ENCODE assay signal across 11 cellular contexts in the genomic region with DNA sequence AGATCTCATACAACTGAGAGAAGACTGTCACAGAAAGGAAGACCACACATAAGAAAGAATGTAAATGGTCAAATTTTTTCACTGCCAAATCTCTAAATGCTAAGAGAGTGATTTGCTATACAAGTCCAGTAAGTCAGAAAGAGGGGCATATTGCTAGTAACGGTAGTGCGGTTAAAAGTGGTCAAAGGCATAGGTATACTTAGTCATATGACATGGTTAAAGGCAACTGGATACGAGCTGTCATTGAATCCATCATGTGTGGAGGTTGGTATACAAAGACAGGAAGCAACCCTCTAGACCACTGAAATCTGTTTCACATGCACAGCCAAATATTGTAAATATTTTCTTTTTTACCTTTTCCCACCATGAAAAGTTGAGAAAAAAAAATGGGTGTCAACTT. TPM values are rescaled to one million over a fixed set of nuclear protein-coding genes. Genes with fewer than 3 reads are reported as not detected.
DNase-seq lines count a peak whose midpoint lies in the region; ATAC-seq, FAIRE-seq and TF ChIP-seq lines count a peak whose summit lies in the region.
"Had no signal": no experiment of that assay in that cellular context is flagged by ENCODE, and none has a peak within 500 bp of the region (broad histone marks: within the 10 kb centered on the region; RNA-seq: fewer than 3 reads in every experiment).

No MANE protein-coding gene starts in this region.

- no peak overlapping the region for H2BK5ac ChIP-seq in H1 (ENCODE audit: low read depth, low read length)

- peak overlapping the region; percentile 53 for H4K91ac ChIP-seq in H1 (replicated peaks; ENCODE audit: insufficient read length, low read length)

- H3K36me3 Mint-ChIP-seq in MCF 10A (ENCODE audit: insufficient read depth, unreplicated experiment), result no peaks in the 10 kb centered on the region
- no peaks in the 10 kb centered on the region for H3K36me3 Mint-ChIP-seq in CD4-positive, alpha-beta T cell (ENCODE audit: low read depth)
- H3K36me3 Mint-ChIP-seq: natural killer cell treated with Interleukin-12 subunit alpha and Interleukin-12 subunit beta and Interleukin-15 and Interleukin-18, amount 100 ng/mL, for 72 hours had no signal

- no peaks in the 10 kb centered on the region for H4K20me1 ChIP-seq in H1 (replicated peaks in 1 of 2; ENCODE audit: control insufficient read depth in 1 of 2, insufficient read depth in 2 of 2, low read length in 2 of 2)

- no peak overlapping the region for H3K27ac Mint-ChIP-seq in MCF 10A (ENCODE audit: low read depth, unreplicated experiment)
- no peak overlapping the region for H3K27ac Mint-ChIP-seq in CD4-positive, alpha-beta T cell
- H3K27ac Mint-ChIP-seq: natural killer cell treated with Interleukin-12 subunit alpha and Interleukin-12 subunit beta and Interleukin-15 and Interleukin-18, amount 100 ng/mL, for 72 hours had no signal

- intact Hi-C loops in MCF 10A (cut with micrococcal nuclease), result loop anchor here (5.0 to 10.0 kb wide), 3 partner anchors 473 to 671 kb away; no protein-coding TSS in a partner anchor
- intact Hi-C loops in breast epithelium (cut with DNase I; ENCODE audit: low total_unique reads), result no loop called here
- intact Hi-C loops in lower lobe of right lung (cut with DNase I), result no loop called here
- intact Hi-C loops in tibial artery (cut with DNase I; ENCODE audit: low total_unique reads), result loop anchor here (5.0 to 10.0 kb wide), 2 partner anchors 853 to 1496 kb away; no protein-coding TSS in a partner anchor
- intact Hi-C loops in CD4-positive, alpha-beta T cell (cut with DNase I, micrococcal nuclease), result loop anchor here in 1 of 2 experiments (5.0 kb wide), 2 partner anchors 1371 to 1466 kb away; no protein-coding TSS in a partner anchor

- H2BK12ac ChIP-seq in H1 (ENCODE audit: low read depth, low read length), result no peak overlapping the region

- TF ChIP-seq POLR2A in breast epithelium (IDR thresholded peaks at IDR 0.05) (no peak), H1 (IDR thresholded peaks at IDR 0.05; ENCODE audit: control extremely low read depth in 1 of 2, low read depth in 2 of 2, low read length in 2 of 2) (no peak)

- H3K56ac ChIP-seq in H1 (replicated peaks; ENCODE audit: insufficient read length, low read depth, low read length), result no peak overlapping the region

- no peak overlapping the region for H4K5ac ChIP-seq in H1 (ENCODE audit: insufficient read length, low read depth, low read length)

- FAIRE-seq in H1 (lab: Jason Lieb, UNC), result no peak

- ATAC-seq in lower lobe of right lung, result no peak
- ATAC-seq in CD4-positive, alpha-beta T cell (ENCODE audit: poor library complexity), result no peak
- ATAC-seq: natural killer cell treated with Interleukin-12 subunit alpha and Interleukin-12 subunit beta and Interleukin-15 and Interleukin-18, amount 100 ng/mL, for 72 hours had no signal

- no peak overlapping the region for H2BK15ac ChIP-seq in H1 (ENCODE audit: low read length)

- H2BK20ac ChIP-seq in H1 (ENCODE audit: low read length), result no peak overlapping the region

- H3K9me3 ChIP-seq in breast epithelium, result no peaks in the 10 kb centered on the region
- no peaks in the 10 kb centered on the region for H3K9me3 ChIP-seq in H1 (ENCODE audit: insufficient read depth in 2 of 2, low read depth in 1 of 2, low read length in 1 of 2)
- no peaks in the 10 kb centered on the region for H3K9me3 ChIP-seq in lower lobe of right lung
- no peaks in the 10 kb centered on the region for H3K9me3 ChIP-seq in tibial artery
- H3K9me3 ChIP-seq in CD4-positive, alpha-beta T cell (ENCODE audit: control insufficient read depth, low read length), result no peaks in the 10 kb centered on the region
- H3K9me3 ChIP-seq: spleen had no signal

- H3K9me3 Mint-ChIP-seq in MCF 10A (ENCODE audit: unreplicated experiment), result no peaks in the 10 kb centered on the region
- H3K9me3 Mint-ChIP-seq in CD4-positive, alpha-beta T cell, result no peaks in the 10 kb centered on the region
- H3K9me3 Mint-ChIP-seq: natural killer cell treated with Interleukin-12 subunit alpha and Interleukin-12 subunit beta and Interleukin-15 and Interleukin-18, amount 100 ng/mL, for 72 hours had no signal

- H2BK120ac ChIP-seq in H1 (replicated peaks; ENCODE audit: low read depth, low read length), result no peak overlapping the region

- H3K23ac ChIP-seq in H1 (ENCODE audit: insufficient read length), result no peak overlapping the region

- no peak for TF ChIP-seq RAD21 in H1 (IDR thresholded peaks at IDR 0.05 in 1 of 2, conservative IDR thresholded peaks at IDR 0.05 in 1 of 2; ENCODE audit: low read depth in 2 of 2, low read length in 2 of 2)

- CTCF ChIA-PET in MCF 10A (lab: Yijun Ruan, JAX) (interaction anchor here (0.5 to 2.2 kb wide), 8 partner anchors 16 to 1466 kb away, joined by 3 to 12 read pairs (median 3); no protein-coding TSS in a partner anchor), H1 (lab: Charles Lee; ENCODE audit: partially characterized antibody) (interaction anchor here (0.6 to 2.3 kb wide), 7 partner anchors 11 to 1410 kb away, joined by 3 to 11 read pairs (median 3); no protein-coding TSS in a partner anchor)
- CTCF ChIA-PET in CD4-positive, alpha-beta T cell (lab: Charles Lee), result no interaction called here

- H3K4me3 Mint-ChIP-seq in MCF 10A (ENCODE audit: unreplicated experiment), result peak overlapping the region; percentile 85
- H3K4me3 Mint-ChIP-seq in CD4-positive, alpha-beta T cell, result no peak overlapping the region
- H3K4me3 Mint-ChIP-seq: natural killer cell treated with Interleukin-12 subunit alpha and Interleukin-12 subunit beta and Interleukin-15 and Interleukin-18, amount 100 ng/mL, for 72 hours had no signal

- H3K27ac ChIP-seq in breast epithelium (no peak overlapping the region), H1 (ENCODE audit: low read depth, low read length) (no peak overlapping the region), lower lobe of right lung (no peak overlapping the region), tibial artery (peak overlapping the region; percentile 95 to 97)
- H3K27ac ChIP-seq in CD4-positive, alpha-beta T cell (ENCODE audit: low read depth, low read length), result no peak overlapping the region

- POLR2A ChIA-PET in MCF 10A (lab: Yijun Ruan, JAX) (interaction anchor here (0.7 to 2.0 kb wide), 3 partner anchors 633 to 854 kb away, joined by 3 to 6 read pairs (median 3); no protein-coding TSS in a partner anchor), H1 (lab: Charles Lee; ENCODE audit: partially characterized antibody) (no interaction called here)
- POLR2A ChIA-PET in CD4-positive, alpha-beta T cell (lab: Charles Lee), result no interaction called here

- no peaks in the 10 kb centered on the region for H3K27me3 ChIP-seq in breast epithelium
- 0 out of 7 replicates have a peak, but pooled peaks cover 0 to 3% (median 0%) of the 10 kb centered on the region in 4 experiments for H3K27me3 ChIP-seq in H1 (replicated peaks in 1 of 4; ENCODE audit: control insufficient read depth in 3 of 4, extremely low read depth in 1 of 4, insufficient read depth in 3 of 4, low read length in 3 of 4)
- H3K27me3 ChIP-seq in lower lobe of right lung (ENCODE audit: low read depth), result peaks cover 15% of the 10 kb centered on the region
- no peaks in the 10 kb centered on the region for H3K27me3 ChIP-seq in tibial artery
- H3K27me3 ChIP-seq in CD4-positive, alpha-beta T cell (ENCODE audit: control insufficient read depth, insufficient read depth, low read length), result peaks cover 31% of the 10 kb centered on the region

- no peak for DNase-seq in MCF 10A (ENCODE audit: unreplicated experiment)
- no peak for DNase-seq in breast epithelium (ENCODE audit: low spot score in 2 of 2)
- DNase-seq in H1 (ENCODE audit: low read depth in 1 of 2, low spot score in 2 of 2), result no peak
- DNase-seq in lower lobe of right lung, result no peak
- no peak for DNase-seq in tibial artery
- DNase-seq in GM19240 (ENCODE audit: insufficient read length, low spot score), result no peak
- DNase-seq in NCI-H2227 treated with DMSO at 0.1 percent for 48 hours (lab: John Stamatoyannopoulos, UW), result no peak
- DNase-seq in CD4-positive, alpha-beta T cell, result no peak
- DNase-seq: MM.1S, spleen had no signal

- TF ChIP-seq CTCF in MCF 10A (IDR thresholded peaks at IDR 0.05; ENCODE audit: unreplicated experiment) (no peak), breast epithelium (IDR thresholded peaks at IDR 0.05) (no peak), H1 (IDR thresholded peaks at IDR 0.05; ENCODE audit: control extremely low read depth in 1 of 3, insufficient read depth in 1 of 3, low read depth in 1 of 3, low read length in 3 of 3) (no peak), lower lobe of right lung (IDR thresholded peaks at IDR 0.05) (no peak), tibial artery (IDR thresholded peaks at IDR 0.05) (no peak)
- no peak for TF ChIP-seq CTCF in CD4-positive, alpha-beta T cell (IDR thresholded peaks at IDR 0.05)

- H2AK5ac ChIP-seq in H1 (ENCODE audit: low read depth, low read length), result no peak overlapping the region

- H2AFZ ChIP-seq in H1 (ENCODE audit: low read length), result no peak overlapping the region

- H3K4me2 ChIP-seq in H1 (ENCODE audit: insufficient read depth in 1 of 2, low read depth in 2 of 2, low read length in 2 of 2), result peak overlapping the region; percentile 95 to 98; a peak in 3 of 4 replicates

- BruUV-seq in MCF 10A (replicated peaks; lab: Mats Ljungman, UMichigan), result no TSS peak

- H3K18ac ChIP-seq in H1 (ENCODE audit: extremely low read depth, low read length), result 0 out of 2 replicates have a peak overlapping the region, but pooled peaks have one; percentile 9

- H4K8ac ChIP-seq in H1 (ENCODE audit: extremely low read depth, insufficient read depth, low read length), result no peak overlapping the region

- H3K9ac ChIP-seq in H1 (replicated peaks in 1 of 4; ENCODE audit: extremely low read depth in 1 of 4, low read depth in 3 of 4, low read length in 3 of 4), result no peak overlapping the region

- H3K4me1 ChIP-seq in breast epithelium, result no peaks in the 10 kb centered on the region
- H3K4me1 ChIP-seq in H1 (replicated peaks in 1 of 4; ENCODE audit: control insufficient read depth in 3 of 4, insufficient read depth in 4 of 4, low read length in 3 of 4), result peaks cover 1 to 22% (median 19%) of the 10 kb centered on the region in 4 experiments; a peak in 5 of 7 replicates
- peaks cover 10% of the 10 kb centered on the region for H3K4me1 ChIP-seq in lower lobe of right lung
- H3K4me1 ChIP-seq in tibial artery, result peaks cover 0 to 53% (median 29%) of the 10 kb centered on the region in 4 donors

- no peaks in the 10 kb centered on the region for H3K79me1 ChIP-seq in H1 (ENCODE audit: low read depth, low read length)

- no peak for TF ChIP-seq EP300 in H1 (IDR thresholded peaks at IDR 0.05; ENCODE audit: borderline replicate concordance in 1 of 2, low read depth in 2 of 2, low read length in 2 of 2)

- no peak overlapping the region for H3K14ac ChIP-seq in H1 (ENCODE audit: insufficient read length)

- H3K4ac ChIP-seq in H1 (replicated peaks; ENCODE audit: insufficient read length, low read depth, low read length), result no peak overlapping the region

- 78% methylated on average over 3 of the region's 3 CpGs; no CpG with 5 or more reads in 1 of the 2 experiments for WGBS in H1 (ENCODE audit: extremely low coverage in 1 of 2, insufficient coverage in 1 of 2, insufficient read length in 1 of 2, insufficient replicate concordance in 2 of 2, low coverage in 1 of 2, low lambda C conversion rate in 2 of 2, missing lambda C conversion rate in 1 of 2), 2 experiments

- H3K23me2 ChIP-seq in H1 (ENCODE audit: low read depth, low read length), result peaks cover 11% of the 10 kb centered on the region

- H3K36me3 ChIP-seq in breast epithelium (no peaks in the 10 kb centered on the region), H1 (ENCODE audit: control insufficient read depth in 2 of 4, insufficient read depth in 4 of 4, low read length in 3 of 4) (no peaks in the 10 kb centered on the region), lower lobe of right lung (no peaks in the 10 kb centered on the region), tibial artery (no peaks in the 10 kb centered on the region)
- H3K36me3 ChIP-seq: spleen had no signal

- no peaks in the 10 kb centered on the region for H3K27me3 Mint-ChIP-seq in MCF 10A (ENCODE audit: insufficient read depth, unreplicated experiment)
- peaks cover 77% of the 10 kb centered on the region for H3K27me3 Mint-ChIP-seq in CD4-positive, alpha-beta T cell

- H3K4me3 ChIP-seq in breast epithelium, result peak overlapping the region in 1 of 3 donors; percentile 63
- peak overlapping the region in 2 of 4 experiments; percentile 61 to 70; a peak in 3 of 8 replicates for H3K4me3 ChIP-seq in H1 (ENCODE audit: extremely low read depth in 1 of 4, insufficient read depth in 2 of 4, low read depth in 3 of 4, low read length in 4 of 4)
- H3K4me3 ChIP-seq in lower lobe of right lung, result peak overlapping the region; percentile 46
- peak overlapping the region; percentile 70 to 72 for H3K4me3 ChIP-seq in tibial artery
- H3K4me3 ChIP-seq: spleen had no signal

- H3K79me2 ChIP-seq in H1 (ENCODE audit: control insufficient read depth in 1 of 2, insufficient read depth in 2 of 2, low read length in 2 of 2), result no peaks in the 10 kb centered on the region; a peak in 1 of 4 replicates

- H3K4me1 Mint-ChIP-seq in MCF 10A (ENCODE audit: insufficient read depth, unreplicated experiment), result peaks cover 75% of the 10 kb centered on the region
- peaks cover 4% of the 10 kb centered on the region for H3K4me1 Mint-ChIP-seq in CD4-positive, alpha-beta T cell (ENCODE audit: low read depth)

RNA-seq across cellular contexts. Expression of a gene that starts 4.8 kb away (rescaled TPM):
- total RNA-seq in MCF 10A (2022), result 10.0 and 14.3 TPM in 2 replicates
- total RNA-seq in breast epithelium, result 1 to 10 TPM in 1 of 3 donors, under 1 TPM in 2; 0.59 to 2.0 (median 0.64) TPM
- total RNA-seq in H1 (2021; fragmentation: NEBNext Ultra II Directional; extraction: Animal tissue kit (Norgen Biotek cat#: 25700)), result 2.7 and 2.8 TPM in 2 replicates
- polyA plus RNA-seq in H1 (2011; rRNA removed), result 1.1 TPM in 2 replicates
- polyA plus RNA-seq in H1 (2011; cell fraction: cytosol; rRNA removed), result 1.2 TPM
- 3.3 TPM for polyA plus RNA-seq in H1 (2011; cell fraction: nucleus; rRNA removed)
- 1.8 to 2.4 TPM (median 2.1 TPM) in 4 replicates for polyA plus RNA-seq in H1 (2012, experiment 1 of 2)
- polyA plus RNA-seq in H1 (2012, experiment 2 of 2), result 0.52 TPM
- polyA plus RNA-seq in H1 (2013, experiment 1 of 2), result 0.59 TPM
- 0.96 TPM for polyA plus RNA-seq in H1 (2013, experiment 2 of 2)
- 3.3 and 5.0 TPM in 2 replicates for polyA minus RNA-seq in H1 (2011; rRNA and poly(A)+ RNA removed)
- 2.0 TPM for polyA minus RNA-seq in H1 (2011; cell fraction: cytosol; rRNA and poly(A)+ RNA removed)
- 6.6 TPM for polyA minus RNA-seq in H1 (2011; cell fraction: nucleus; rRNA and poly(A)+ RNA removed)
- total RNA-seq in lower lobe of right lung, result 81.2 TPM
- not detected for total RNA-seq in CD4-positive, alpha-beta T cell

Comparison
In these comparisons a context has a peak if more than half of its experiments do, and no peak if none do; other contexts are left out.
1. intact Hi-C loops: an anchor here in MCF 10A (5.0 to 10.0 kb wide) and tibial artery (5.0 to 10.0 kb wide); none called in breast epithelium and lower lobe of right lung.
2. H3K27ac ChIP-seq: peak in tibial artery (2 of 2); none in breast epithelium (0 of 2), H1 (single experiment), lower lobe of right lung (single experiment) and CD4-positive, alpha-beta T cell (single experiment).